In genomic region chr15:42282344-42282743, GRCh38 we compare ENCODE assay signal across 1 cellular context.
TF ChIP-seq lines count a peak whose summit lies in the region.

No MANE protein-coding gene starts in this region.

TF ChIP-seq in GM23338, 12 proteins besides CTCF, POLR2A, EP300 and RAD21 (continued from another document):
- TF ChIP-seq ZNF462 (CRISPR knock-in tag; IDR thresholded peaks at IDR 0.05) (no peak), NANOG (IDR thresholded peaks at IDR 0.05; ENCODE audit: borderline replicate concordance) (no peak), EZH2phosphoT487 (IDR thresholded peaks at IDR 0.05; ENCODE audit: unreplicated experiment) (no peak), POLR2AphosphoS5 (IDR thresholded peaks at IDR 0.05; ENCODE audit: low read depth) (no peak), ETS1 (IDR thresholded peaks at IDR 0.05) (no peak), REST (IDR thresholded peaks at IDR 0.05; ENCODE audit: unreplicated experiment) (no peak), ZNF114 (CRISPR knock-in tag; IDR thresholded peaks at IDR 0.05) (no peak), CREB1 (CRISPR knock-in tag; IDR thresholded peaks at IDR 0.05; ENCODE audit: low read depth) (no peak), EZH2 (IDR thresholded peaks at IDR 0.05; ENCODE audit: low read depth, unreplicated experiment) (no peak), JUNB (IDR thresholded peaks at IDR 0.05; ENCODE audit: unreplicated experiment) (no peak)
